ENCODE assay signal across 29 cellular contexts in genomic region chr1:118249641-118250040, GRCh38.
"Had no signal": no experiment of that assay in that cellular context is flagged by ENCODE, and none has a peak within 500 bp of the region (broad histone marks: within the 10 kb centered on the region; RNA-seq: fewer than 3 reads in every experiment).

No MANE protein-coding gene starts in this region.

- H3K4me1 Mint-ChIP-seq: memory B cell; naive thymus-derived CD8-positive, alpha-beta T cell had no signal

- H3K4me3 Mint-ChIP-seq: dendritic cell treated with granulocyte-macrophage colony-stimulating factor and Interleukin-4, amounts not matched to agents 40 ng/mL and 50 ng/mL, for 4 days; endodermal cell; memory B cell; mesothelial cell of epicardium; naive thymus-derived CD8-positive, alpha-beta T cell; type B pancreatic cell had no signal

- H3K27me3 Mint-ChIP-seq: dendritic cell treated with granulocyte-macrophage colony-stimulating factor and Interleukin-4, amounts not matched to agents 40 ng/mL and 50 ng/mL, for 4 days; type B pancreatic cell had no signal

- ATAC-seq: esophagus mucosa; gastrocnemius medialis; left lobe of liver; mucosa of descending colon; naive thymus-derived CD8-positive, alpha-beta T cell; pancreas; right lobe of liver had no signal

- H3K27ac Mint-ChIP-seq: dendritic cell treated with granulocyte-macrophage colony-stimulating factor and Interleukin-4, amounts not matched to agents 40 ng/mL and 50 ng/mL, for 4 days; endodermal cell; memory B cell; mesothelial cell of epicardium; naive thymus-derived CD8-positive, alpha-beta T cell; progenitor cell of endocrine pancreas; type B pancreatic cell had no signal

- DNase-seq: colonic mucosa; effector CD8-positive, alpha-beta T cell; foreskin fibroblast; gastrocnemius medialis; head of caudate nucleus; mucosa of descending colon; naive thymus-derived CD8-positive, alpha-beta T cell; pancreas; right lobe of liver; stimulated activated CD4-positive, alpha-beta T cell treated with anti-CD3 and anti-CD28 coated beads, Interleukin-12 subunit alpha, Interleukin-12 subunit beta, amount 100 ng/mL, for 4 hours; stimulated activated CD4-positive, alpha-beta T cell treated with anti-CD3 and anti-CD28 coated beads, Interleukin-1b, Interleukin-23, amount 100 ng/mL, for 48 hours; stimulated activated CD4-positive, alpha-beta T cell treated with anti-CD3 and anti-CD28 coated beads, Interleukin-4, amount 100 ng/mL, for 1 hour; stimulated activated CD8-positive, alpha-beta memory T cell treated with anti-CD3 and anti-CD28 coated beads, Interleukin-4, amount 100 ng/mL, for 48 hours; stimulated activated naive CD4-positive, alpha-beta T cell; stomach; testis; tibial artery had no signal

- H3K9me3 ChIP-seq: colonic mucosa, gastrocnemius medialis, mucosa of descending colon, neutrophil, pancreas, right lobe of liver, stomach, testis, tibial artery had no signal

- H3K9me3 Mint-ChIP-seq: dendritic cell treated with granulocyte-macrophage colony-stimulating factor and Interleukin-4, amounts not matched to agents 40 ng/mL and 50 ng/mL, for 4 days; endodermal cell; mesothelial cell of epicardium; type B pancreatic cell had no signal

- H3K36me3 ChIP-seq: colonic mucosa, gastrocnemius medialis, neutrophil, pancreas, right lobe of liver, stomach, tibial artery had no signal

- H3K4me3 ChIP-seq: colonic mucosa, gastrocnemius medialis, lung, mucosa of descending colon, pancreas, right lobe of liver, smooth muscle cell, stomach, testis, tibial artery had no signal

- H3K27ac ChIP-seq: colonic mucosa, epithelial cell of prostate, gastrocnemius medialis, neutrophil, pancreas, right lobe of liver, stomach, testis, tibial artery had no signal

- H3K36me3 Mint-ChIP-seq: memory B cell; mesothelial cell of epicardium; naive thymus-derived CD8-positive, alpha-beta T cell; type B pancreatic cell had no signal

- H3K4me1 ChIP-seq: colonic mucosa, pancreas, right lobe of liver, stomach, testis, tibial artery had no signal

- H3K27me3 ChIP-seq: colonic mucosa, gastrocnemius medialis, neutrophil, pancreas, right lobe of liver, stomach, testis, tibial artery had no signal
